9 cellular contexts compared by ENCODE assay signal in genomic region chr7:2644514-2645273, GRCh38. TPM values are rescaled to one million over a fixed set of nuclear protein-coding genes. Genes with fewer than 3 reads are reported as not detected.
DNase-seq lines count a peak whose midpoint lies in the region; ATAC-seq, FAIRE-seq and TF ChIP-seq lines count a peak whose summit lies in the region.
"Had no signal": no experiment of that assay in that cellular context is flagged by ENCODE, and none has a peak within 500 bp of the region (broad histone marks: within the 10 kb centered on the region; RNA-seq: fewer than 3 reads in every experiment).

No MANE protein-coding gene starts in this region.

- peak; percentile 56 to 68 for ATAC-seq in activated T-cell treated with anti-CD3 and anti-CD28 coated beads, Interleukin-2, amount 50 U/mL, for 72 hours (replicated peaks in 1 of 2)
- ATAC-seq in HG03135 (IDR thresholded peaks at IDR 0.05; ENCODE audit: unreplicated experiment), result peak; percentile 46
- peak; percentile 68 for ATAC-seq in stimulated activated naive CD8-positive, alpha-beta T cell treated with anti-CD3 and anti-CD28 coated beads, Interleukin-15, amount 100 ng/mL, for 72 hours

- H3K27me3 ChIP-seq in tibial artery, result no peaks in the 10 kb centered on the region

- no peaks in the 10 kb centered on the region for H3K36me3 Mint-ChIP-seq in activated T-cell treated with anti-CD3 and anti-CD28 coated beads, Interleukin-2, amount 50 U/mL, for 72 hours (ENCODE audit: insufficient read depth in 2 of 2)
- no peaks in the 10 kb centered on the region for H3K36me3 Mint-ChIP-seq in brain

- no peaks in the 10 kb centered on the region for H3K9me3 Mint-ChIP-seq in activated T-cell treated with anti-CD3 and anti-CD28 coated beads, Interleukin-2, amount 50 U/mL, for 72 hours
- no peaks in the 10 kb centered on the region for H3K9me3 Mint-ChIP-seq in brain
- H3K9me3 Mint-ChIP-seq in stimulated activated naive CD8-positive, alpha-beta T cell treated with anti-CD3 and anti-CD28 coated beads, Interleukin-15, amount 100 ng/mL, for 72 hours, result no peaks in the 10 kb centered on the region

- peak in 1 of 2 donors; percentile 17 for DNase-seq in activated T-cell treated with anti-CD3 and anti-CD28 coated beads, Interleukin-2, amount 50 U/mL, for 72 hours
- DNase-seq in activated T-cell treated with anti-CD3 and anti-CD28 coated beads for 4 hours, result no peak
- DNase-seq in stimulated activated naive CD8-positive, alpha-beta T cell treated with anti-CD3 and anti-CD28 coated beads, Interleukin-15, amount 100 ng/mL, for 72 hours, result no peak
- no peak for DNase-seq in HTR-8/SVneo (ENCODE audit: insufficient read length, low spot score)
- DNase-seq in tibial artery, result no peak
- no peak for DNase-seq in midbrain (lab: John Stamatoyannopoulos, UW)

- peak overlapping the region; percentile 77 to 80 for H3K4me3 Mint-ChIP-seq in activated T-cell treated with anti-CD3 and anti-CD28 coated beads, Interleukin-2, amount 50 U/mL, for 72 hours
- peak overlapping the region in 2 of 5 experiments; percentile 37 to 49 for H3K4me3 Mint-ChIP-seq in brain
- H3K4me3 Mint-ChIP-seq in stimulated activated naive CD8-positive, alpha-beta T cell treated with anti-CD3 and anti-CD28 coated beads, Interleukin-15, amount 100 ng/mL, for 72 hours, result peak overlapping the region; percentile 86 to 96

- intact Hi-C loops in tibial artery (cut with DNase I; ENCODE audit: low total_unique reads), result loop anchor here (5.0 kb wide), 1 partner anchor 47 kb away; no protein-coding TSS in a partner anchor

- peaks cover 0 to 40% (median 28%) of the 10 kb centered on the region in 4 donors for H3K4me1 ChIP-seq in tibial artery

- H3K36me3 ChIP-seq in tibial artery, result peaks cover 0 to 34% (median 18%) of the 10 kb centered on the region in 3 donors

- H3K4me3 ChIP-seq in tibial artery, result no peak overlapping the region

- H3K27me3 Mint-ChIP-seq in activated T-cell treated with anti-CD3 and anti-CD28 coated beads, Interleukin-2, amount 50 U/mL, for 72 hours (ENCODE audit: low read depth), result no peaks in the 10 kb centered on the region
- no peaks in the 10 kb centered on the region for H3K27me3 Mint-ChIP-seq in brain
- no peaks in the 10 kb centered on the region for H3K27me3 Mint-ChIP-seq in stimulated activated naive CD8-positive, alpha-beta T cell treated with anti-CD3 and anti-CD28 coated beads, Interleukin-15, amount 100 ng/mL, for 72 hours

- no peaks in the 10 kb centered on the region for H3K9me3 ChIP-seq in tibial artery

- H3K27ac ChIP-seq in tibial artery, result no peak overlapping the region

- no peak for FAIRE-seq in HTR-8/SVneo (lab: Jason Lieb, UNC)

- TF ChIP-seq CTCF in brain (conservative IDR thresholded peaks at IDR 0.05), result no peak
- TF ChIP-seq CTCF in tibial artery (IDR thresholded peaks at IDR 0.05), result no peak

- H3K4me1 Mint-ChIP-seq in activated T-cell treated with anti-CD3 and anti-CD28 coated beads, Interleukin-2, amount 50 U/mL, for 72 hours (ENCODE audit: low read depth), result peaks cover 17% of the 10 kb centered on the region
- peaks cover 51% of the 10 kb centered on the region for H3K4me1 Mint-ChIP-seq in brain
- H3K4me1 Mint-ChIP-seq in stimulated activated naive CD8-positive, alpha-beta T cell treated with anti-CD3 and anti-CD28 coated beads, Interleukin-15, amount 100 ng/mL, for 72 hours, result peaks cover 53% of the 10 kb centered on the region

- H3K27ac Mint-ChIP-seq in activated T-cell treated with anti-CD3 and anti-CD28 coated beads, Interleukin-2, amount 50 U/mL, for 72 hours, result peak overlapping the region; percentile 83
- H3K27ac Mint-ChIP-seq in brain, result peak overlapping the region; percentile 65 to 93 (median 82)
- H3K27ac Mint-ChIP-seq in stimulated activated naive CD8-positive, alpha-beta T cell treated with anti-CD3 and anti-CD28 coated beads, Interleukin-15, amount 100 ng/mL, for 72 hours, result peak overlapping the region; percentile 97

RNA-seq across cellular contexts. Expression of gene TTYH3, which starts 12.9 kb away (rescaled TPM):
- total RNA-seq in activated T-cell treated with anti-CD3 and anti-CD28 coated beads, Interleukin-2, amount 50 U/mL, for 72 hours, result 10 to 100 TPM; 30.0 to 36.4 TPM
- 48.7 TPM for polyA plus RNA-seq in brain (ENCODE audit: insufficient read depth, low read depth, low replicate concordance)

RNA-seq across cellular contexts. Expression of gene AMZ1, which starts 43.3 kb away (rescaled TPM):
- 1 to 10 TPM in 1 of 2 donors, under 1 TPM in 1; 0.34 to 1.3 TPM for total RNA-seq in activated T-cell treated with anti-CD3 and anti-CD28 coated beads, Interleukin-2, amount 50 U/mL, for 72 hours
- polyA plus RNA-seq in brain (ENCODE audit: insufficient read depth, low read depth, low replicate concordance), result 2.4 TPM
- total RNA-seq: HT1080 had no signal
